ENCODE assay signal across 1 cellular context in genomic region chr9:98182069-98182820, GRCh38.
A peak's percentile ranks its signal among the peaks of the same experiment; 100 is the strongest.
TF ChIP-seq lines count a peak whose summit lies in the region.

No MANE protein-coding gene starts in this region.

TF ChIP-seq in K562, 482 proteins besides CTCF, POLR2A, EP300 and RAD21 (continued from another document and continues in another):
- TF ChIP-seq E2F6 (IDR thresholded peaks at IDR 0.05; ENCODE audit: borderline replicate concordance in 1 of 2, extremely low read depth in 1 of 2, insufficient read depth in 1 of 2, insufficient read length in 1 of 2, low read depth in 1 of 2, low read length in 1 of 2, poor library complexity in 1 of 2, severe bottlenecking in 1 of 2) (no peak), BDP1 (IDR thresholded peaks at IDR 0.05; ENCODE audit: insufficient read depth, insufficient read length) (no peak), THRB (CRISPR knock-in tag; conservative IDR thresholded peaks at IDR 0.05) (0 out of 2 replicates have a peak, but pooled peaks have one; percentile 20), SMARCA5 (IDR thresholded peaks at IDR 0.05) (peak; percentile 84; the same call in 1 of the 2 replicates), CBX5 (IDR thresholded peaks at IDR 0.05; ENCODE audit: borderline replicate concordance, low read depth) (no peak), SRSF7 (optimal IDR thresholded peaks at IDR 0.05; ENCODE audit: low read depth, low read length) (no peak), BMI1 (IDR thresholded peaks at IDR 0.05; ENCODE audit: low read length) (0 out of 2 replicates have a peak, but pooled peaks have one; percentile 8), ARID4B (CRISPR knock-in tag; IDR thresholded peaks at IDR 0.05) (no peak), MITF (IDR thresholded peaks at IDR 0.05) (no peak), BHLHE40 (IDR thresholded peaks at IDR 0.05; ENCODE audit: low read length) (peak; percentile 36; the same call in 1 of the 2 replicates), MCM2 (IDR thresholded peaks at IDR 0.05; ENCODE audit: low read depth) (no peak), MAFK (IDR thresholded peaks at IDR 0.05; ENCODE audit: low read length) (0 out of 2 replicates have a peak, but pooled peaks have one; percentile 2), KLF1 (tag; IDR thresholded peaks at IDR 0.05) (no peak), ZNF408 (CRISPR knock-in tag; IDR thresholded peaks at IDR 0.05; ENCODE audit: low read depth) (no peak), RFX1 (IDR thresholded peaks at IDR 0.05) (no peak), PRMT5 (CRISPR knock-in tag; IDR thresholded peaks at IDR 0.05) (no peak), ZBTB40 (IDR thresholded peaks at IDR 0.05) (no peak), ZBTB40 (CRISPR knock-in tag; IDR thresholded peaks at IDR 0.05) (no peak), SRSF3 (IDR thresholded peaks at IDR 0.05; ENCODE audit: insufficient read depth, low read length) (no peak), IFI16 (CRISPR knock-in tag; IDR thresholded peaks at IDR 0.05) (no peak), TGIF2 (CRISPR knock-in tag; IDR thresholded peaks at IDR 0.05) (no peak), ZNF395 (CRISPR knock-in tag; IDR thresholded peaks at IDR 0.05) (peak; percentile 63), HMG20A (CRISPR knock-in tag; conservative IDR thresholded peaks at IDR 0.05) (no peak), ZBTB5 (IDR thresholded peaks at IDR 0.05) (no peak), RBM39 (optimal IDR thresholded peaks at IDR 0.05; ENCODE audit: low read depth, low read length) (no peak), BRF2 (IDR thresholded peaks at IDR 0.05; ENCODE audit: borderline replicate concordance, insufficient read depth, insufficient read length) (no peak), FIP1L1 (IDR thresholded peaks at IDR 0.05; ENCODE audit: low read depth, low read length, poor library complexity, severe bottlenecking) (no peak), MXD1 (CRISPR knock-in tag; IDR thresholded peaks at IDR 0.05; ENCODE audit: borderline replicate concordance, poor library complexity, severe bottlenecking) (no peak), GTF2F1 (IDR thresholded peaks at IDR 0.05; ENCODE audit: low read depth, low read length) (0 out of 2 replicates have a peak, but pooled peaks have one; percentile 23), SIX5 (IDR thresholded peaks at IDR 0.05; ENCODE audit: borderline replicate concordance in 1 of 2, insufficient read depth in 1 of 2, low read depth in 1 of 2, low read length in 2 of 2) (no peak), DPF2 (IDR thresholded peaks at IDR 0.05) (peak; percentile 96), ATF4 (CRISPR knock-in tag; IDR thresholded peaks at IDR 0.05) (no peak), LCOR (CRISPR knock-in tag; IDR thresholded peaks at IDR 0.05) (peak; percentile 99), ZNF778 (CRISPR knock-in tag; IDR thresholded peaks at IDR 0.05) (no peak)
